Comparison of ENCODE assay signal across 1 cellular context in genomic region chr20:50367104-50367674, GRCh38.
TF ChIP-seq lines count a peak whose summit lies in the region.

No MANE protein-coding gene starts in this region.

TF ChIP-seq in HepG2, 621 proteins besides CTCF, POLR2A, EP300 and RAD21 (continued from another document and continues in another):
- TF ChIP-seq, protein P1, sequence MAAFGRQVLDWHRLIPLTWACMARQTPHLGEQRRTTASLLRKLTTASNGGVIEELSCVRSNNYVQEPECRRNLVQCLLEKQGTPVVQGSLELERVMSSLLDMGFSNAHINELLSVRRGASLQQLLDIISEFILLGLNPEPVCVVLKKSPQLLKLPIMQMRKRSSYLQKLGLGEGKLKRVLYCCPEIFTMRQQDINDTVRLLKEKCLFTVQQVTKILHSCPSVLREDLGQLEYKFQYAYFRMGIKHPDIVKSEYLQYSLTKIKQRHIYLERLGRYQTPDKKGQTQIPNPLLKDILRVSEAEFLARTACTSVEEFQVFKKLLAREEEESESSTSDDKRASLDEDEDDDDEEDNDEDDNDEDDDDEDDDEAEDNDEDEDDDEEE (CRISPR knock-in tag; IDR thresholded peaks at IDR 0.05): no peak
- TF ChIP-seq ZNF670 (CRISPR knock-in tag; IDR thresholded peaks at IDR 0.05; ENCODE audit: borderline replicate concordance): no peak
- no peak for TF ChIP-seq POLR2AphosphoS2 (IDR thresholded peaks at IDR 0.05; ENCODE audit: low read depth, low read length)
- TF ChIP-seq TBX3 (IDR thresholded peaks at IDR 0.05; ENCODE audit: borderline replicate concordance): no peak
- no peak for TF ChIP-seq PBX3 (CRISPR knock-in tag; IDR thresholded peaks at IDR 0.05; ENCODE audit: borderline replicate concordance)
- 0 out of 2 replicates have a peak, but pooled peaks have one; percentile 1 for TF ChIP-seq ZNF430 (CRISPR knock-in tag; IDR thresholded peaks at IDR 0.05)
- no peak for TF ChIP-seq PLSCR1 (CRISPR knock-in tag; IDR thresholded peaks at IDR 0.05; ENCODE audit: borderline replicate concordance)
- no peak for TF ChIP-seq ZNF839 (CRISPR knock-in tag; IDR thresholded peaks at IDR 0.05; ENCODE audit: borderline replicate concordance)
- no peak for TF ChIP-seq FLYWCH1 (CRISPR knock-in tag; IDR thresholded peaks at IDR 0.05)
- no peak for TF ChIP-seq ZMAT3 (CRISPR knock-in tag; conservative IDR thresholded peaks at IDR 0.05)
- no peak for TF ChIP-seq ZNF441 (CRISPR knock-in tag; IDR thresholded peaks at IDR 0.05; ENCODE audit: borderline replicate concordance)
- no peak for TF ChIP-seq SUZ12 (IDR thresholded peaks at IDR 0.05; ENCODE audit: low read depth, low read length)
- TF ChIP-seq GLI4 (CRISPR knock-in tag; IDR thresholded peaks at IDR 0.05; ENCODE audit: borderline replicate concordance): 0 out of 2 replicates have a peak, but pooled peaks have one; percentile 2
- no peak for TF ChIP-seq ZNF543 (CRISPR knock-in tag; IDR thresholded peaks at IDR 0.05)
- no peak for TF ChIP-seq KAT7 (CRISPR knock-in tag; IDR thresholded peaks at IDR 0.05; ENCODE audit: borderline replicate concordance)
- TF ChIP-seq ZBTB42 (CRISPR knock-in tag; IDR thresholded peaks at IDR 0.05): no peak
- no peak for TF ChIP-seq CEBPG (CRISPR knock-in tag; IDR thresholded peaks at IDR 0.05)
- no peak; the same call in 1 of the 2 replicates for TF ChIP-seq ARID4A (CRISPR knock-in tag; IDR thresholded peaks at IDR 0.05; ENCODE audit: borderline replicate concordance)
- TF ChIP-seq, protein P2, sequence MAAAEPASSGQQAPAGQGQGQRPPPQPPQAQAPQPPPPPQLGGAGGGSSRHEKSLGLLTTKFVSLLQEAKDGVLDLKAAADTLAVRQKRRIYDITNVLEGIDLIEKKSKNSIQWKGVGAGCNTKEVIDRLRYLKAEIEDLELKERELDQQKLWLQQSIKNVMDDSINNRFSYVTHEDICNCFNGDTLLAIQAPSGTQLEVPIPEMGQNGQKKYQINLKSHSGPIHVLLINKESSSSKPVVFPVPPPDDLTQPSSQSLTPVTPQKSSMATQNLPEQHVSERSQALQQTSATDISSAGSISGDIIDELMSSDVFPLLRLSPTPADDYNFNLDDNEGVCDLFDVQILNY (CRISPR knock-in tag; conservative IDR thresholded peaks at IDR 0.05): no peak
- TF ChIP-seq, protein P3, sequence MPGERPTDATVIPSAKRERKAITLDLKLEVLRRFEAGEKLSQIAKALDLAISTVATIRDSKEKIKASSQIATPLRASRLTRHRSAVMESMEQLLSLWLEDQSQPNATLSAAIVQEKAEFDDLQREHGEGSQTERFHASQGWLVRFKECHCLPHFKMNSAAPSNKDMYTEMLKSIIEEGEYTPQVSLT (CRISPR knock-in tag; IDR thresholded peaks at IDR 0.05; ENCODE audit: borderline replicate concordance, low read depth): no peak
- TF ChIP-seq, protein P4, sequence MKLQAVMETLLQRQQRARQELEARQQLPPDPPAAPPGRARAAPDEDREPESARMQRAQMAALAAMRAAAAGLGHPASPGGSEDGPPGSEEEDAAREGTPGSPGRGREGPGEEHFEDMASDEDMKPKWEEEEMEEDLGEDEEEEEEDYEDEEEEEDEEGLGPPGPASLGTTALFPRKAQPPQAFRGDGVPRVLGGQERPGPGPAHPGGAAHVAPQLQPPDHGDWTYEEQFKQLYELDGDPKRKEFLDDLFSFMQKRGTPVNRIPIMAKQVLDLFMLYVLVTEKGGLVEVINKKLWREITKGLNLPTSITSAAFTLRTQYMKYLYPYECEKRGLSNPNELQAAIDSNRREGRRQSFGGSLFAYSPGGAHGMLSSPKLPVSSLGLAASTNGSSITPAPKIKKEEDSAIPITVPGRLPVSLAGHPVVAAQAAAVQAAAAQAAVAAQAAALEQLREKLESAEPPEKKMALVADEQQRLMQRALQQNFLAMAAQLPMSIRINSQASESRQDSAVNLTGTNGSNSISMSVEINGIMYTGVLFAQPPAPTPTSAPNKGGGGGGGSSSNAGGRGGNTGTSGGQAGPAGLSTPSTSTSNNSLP (IDR thresholded peaks at IDR 0.05; ENCODE audit: low read depth, low read length): no peak
- TF ChIP-seq NR2F6 (IDR thresholded peaks at IDR 0.05): no peak
- no peak for TF ChIP-seq NR2F6 (CRISPR knock-in tag; IDR thresholded peaks at IDR 0.05)
- TF ChIP-seq DMAP1 (CRISPR knock-in tag; IDR thresholded peaks at IDR 0.05): no peak
- TF ChIP-seq ZNF276 (CRISPR knock-in tag; IDR thresholded peaks at IDR 0.05; ENCODE audit: low read depth): no peak
- TF ChIP-seq TAF1 (CRISPR knock-in tag; IDR thresholded peaks at IDR 0.05): no peak
- no peak for TF ChIP-seq PAWR (CRISPR knock-in tag; IDR thresholded peaks at IDR 0.05; ENCODE audit: borderline replicate concordance)
- TF ChIP-seq THRA (CRISPR knock-in tag; IDR thresholded peaks at IDR 0.05; ENCODE audit: borderline replicate concordance): no peak
- TF ChIP-seq ZNF816 (CRISPR knock-in tag; IDR thresholded peaks at IDR 0.05; ENCODE audit: borderline replicate concordance): no peak
- peak; percentile 5; the same call in 1 of the 2 replicates for TF ChIP-seq ZNF501 (CRISPR knock-in tag; IDR thresholded peaks at IDR 0.05)
- no peak for TF ChIP-seq U2AF2 (IDR thresholded peaks at IDR 0.05; ENCODE audit: low read depth, low read length)
- TF ChIP-seq ZNF790 (CRISPR knock-in tag; IDR thresholded peaks at IDR 0.05; ENCODE audit: borderline replicate concordance): peak; percentile 67; the same call in 1 of the 2 replicates
- peak; percentile 31; the same call in 1 of the 2 replicates for TF ChIP-seq ZNF605 (CRISPR knock-in tag; IDR thresholded peaks at IDR 0.05)
- TF ChIP-seq HCFC1 (IDR thresholded peaks at IDR 0.05; ENCODE audit: low read depth, low read length): no peak
- no peak for TF ChIP-seq ZNF589 (CRISPR knock-in tag; conservative IDR thresholded peaks at IDR 0.05)
- TF ChIP-seq, protein P5, sequence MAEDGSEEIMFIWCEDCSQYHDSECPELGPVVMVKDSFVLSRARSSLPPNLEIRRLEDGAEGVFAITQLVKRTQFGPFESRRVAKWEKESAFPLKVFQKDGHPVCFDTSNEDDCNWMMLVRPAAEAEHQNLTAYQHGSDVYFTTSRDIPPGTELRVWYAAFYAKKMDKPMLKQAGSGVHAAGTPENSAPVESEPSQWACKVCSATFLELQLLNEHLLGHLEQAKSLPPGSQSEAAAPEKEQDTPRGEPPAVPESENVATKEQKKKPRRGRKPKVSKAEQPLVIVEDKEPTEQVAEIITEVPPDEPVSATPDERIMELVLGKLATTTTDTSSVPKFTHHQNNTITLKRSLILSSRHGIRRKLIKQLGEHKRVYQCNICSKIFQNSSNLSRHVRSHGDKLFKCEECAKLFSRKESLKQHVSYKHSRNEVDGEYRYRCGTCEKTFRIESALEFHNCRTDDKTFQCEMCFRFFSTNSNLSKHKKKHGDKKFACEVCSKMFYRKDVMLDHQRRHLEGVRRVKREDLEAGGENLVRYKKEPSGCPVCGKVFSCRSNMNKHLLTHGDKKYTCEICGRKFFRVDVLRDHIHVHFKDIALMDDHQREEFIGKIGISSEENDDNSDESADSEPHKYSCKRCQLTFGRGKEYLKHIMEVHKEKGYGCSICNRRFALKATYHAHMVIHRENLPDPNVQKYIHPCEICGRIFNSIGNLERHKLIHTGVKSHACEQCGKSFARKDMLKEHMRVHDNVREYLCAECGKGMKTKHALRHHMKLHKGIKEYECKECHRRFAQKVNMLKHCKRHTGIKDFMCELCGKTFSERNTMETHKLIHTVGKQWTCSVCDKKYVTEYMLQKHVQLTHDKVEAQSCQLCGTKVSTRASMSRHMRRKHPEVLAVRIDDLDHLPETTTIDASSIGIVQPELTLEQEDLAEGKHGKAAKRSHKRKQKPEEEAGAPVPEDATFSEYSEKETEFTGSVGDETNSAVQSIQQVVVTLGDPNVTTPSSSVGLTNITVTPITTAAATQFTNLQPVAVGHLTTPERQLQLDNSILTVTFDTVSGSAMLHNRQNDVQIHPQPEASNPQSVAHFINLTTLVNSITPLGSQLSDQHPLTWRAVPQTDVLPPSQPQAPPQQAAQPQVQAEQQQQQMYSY (CRISPR knock-in tag; IDR thresholded peaks at IDR 0.05): no peak
- TF ChIP-seq RAD51 (IDR thresholded peaks at IDR 0.05; ENCODE audit: borderline replicate concordance): no peak
- no peak for TF ChIP-seq ZNF354B (CRISPR knock-in tag; IDR thresholded peaks at IDR 0.05)
- TF ChIP-seq RXRB (CRISPR knock-in tag; IDR thresholded peaks at IDR 0.05; ENCODE audit: borderline replicate concordance): no peak
- no peak for TF ChIP-seq LRRFIP1 (CRISPR knock-in tag; conservative IDR thresholded peaks at IDR 0.05)
- TF ChIP-seq NFE2L2 (IDR thresholded peaks at IDR 0.05; ENCODE audit: low read length): no peak
- no peak for TF ChIP-seq SNAPC2 (CRISPR knock-in tag; IDR thresholded peaks at IDR 0.05)
- TF ChIP-seq ZNF792 (CRISPR knock-in tag; IDR thresholded peaks at IDR 0.05): 0 out of 2 replicates have a peak, but pooled peaks have one; percentile 3
- no peak for TF ChIP-seq MLLT10 (CRISPR knock-in tag; IDR thresholded peaks at IDR 0.05)
- no peak for TF ChIP-seq ZNF780A (CRISPR knock-in tag; IDR thresholded peaks at IDR 0.05)
